Comparison of ENCODE assay signal across 8 cellular contexts in the genomic region with DNA sequence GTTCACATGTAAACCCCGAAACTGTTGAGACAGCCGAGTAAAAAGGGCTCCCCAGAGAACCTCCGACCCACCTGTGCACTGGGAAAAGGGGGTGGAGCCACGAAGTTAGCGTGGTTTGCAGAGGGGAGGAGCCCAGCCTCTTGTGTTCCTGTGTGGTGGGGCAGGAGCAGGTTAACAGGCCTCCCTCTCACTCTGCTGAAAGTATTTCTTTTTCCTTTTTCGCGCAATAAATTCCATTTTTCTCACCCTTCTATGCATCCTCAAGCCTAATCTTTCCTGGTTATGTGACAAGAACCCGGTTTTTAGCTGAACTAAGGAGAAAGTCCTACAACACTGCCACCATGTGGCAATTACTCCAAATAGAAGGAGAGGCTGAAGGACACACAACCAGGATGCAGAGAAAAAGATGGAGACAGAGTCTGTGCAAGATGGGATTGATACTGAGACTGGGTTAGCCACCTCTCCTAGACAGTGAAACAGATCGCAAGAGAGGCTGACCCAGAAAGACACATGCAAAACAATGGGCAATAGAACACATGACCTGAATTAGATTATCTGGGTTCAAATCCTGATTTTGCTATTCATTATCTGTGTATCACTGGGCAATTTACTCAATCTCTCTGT.
DNase-seq lines count a peak whose midpoint lies in the region; ATAC-seq and TF ChIP-seq lines count a peak whose summit lies in the region.

No MANE protein-coding gene starts in this region.

- no peaks in the 10 kb centered on the region for H3K9me3 Mint-ChIP-seq in activated CD8-positive, alpha-beta T cell treated with anti-CD3 and anti-CD28 coated beads for 36 hours

- TF ChIP-seq EP300 in tibial nerve (IDR thresholded peaks at IDR 0.05), result no peak

- H3K36me3 ChIP-seq in BJ (ENCODE audit: control insufficient read depth, insufficient read depth, low read length) (no peaks in the 10 kb centered on the region), mucosa of rectum (ENCODE audit: control insufficient read depth in 2 of 2, insufficient read depth in 2 of 2, low read length in 2 of 2) (no peaks in the 10 kb centered on the region), tibial nerve (no peaks in the 10 kb centered on the region)

- H3K9ac ChIP-seq in mucosa of rectum (ENCODE audit: low read depth in 1 of 2, low read length in 2 of 2), result no peak overlapping the region

- peak overlapping the region; percentile 73 for H3K4me3 Mint-ChIP-seq in activated CD8-positive, alpha-beta T cell treated with anti-CD3 and anti-CD28 coated beads for 36 hours

- peak; percentile 67 for TF ChIP-seq CTCF in BJ (IDR thresholded peaks at IDR 0.05; ENCODE audit: insufficient read depth, low read depth, low read length)
- TF ChIP-seq CTCF in activated CD8-positive, alpha-beta T cell treated with anti-CD3 and anti-CD28 coated beads for 36 hours (IDR thresholded peaks at IDR 0.05), result peak; percentile 80
- peak; percentile 37 to 62 (median 51) for TF ChIP-seq CTCF in tibial nerve (IDR thresholded peaks at IDR 0.05)

- DNase-seq in BJ (ENCODE audit: low read depth) (peak; percentile 4), NCI-H524 treated with DMSO at 0.1 percent for 48 hours (lab: John Stamatoyannopoulos, UW) (peak; percentile 19), epidermal melanocyte (ENCODE audit: insufficient read length, low spot score) (peak; percentile 17), tibial nerve (ENCODE audit: low spot score in 2 of 2) (peak in 1 of 2 donors; percentile 50)
- peak; percentile 59 for DNase-seq in activated CD8-positive, alpha-beta T cell treated with anti-CD3 and anti-CD28 coated beads for 36 hours

- H3K27me3 ChIP-seq in BJ (ENCODE audit: control insufficient read depth, insufficient read depth, low read length), result no peaks in the 10 kb centered on the region
- H3K27me3 ChIP-seq in mucosa of rectum (ENCODE audit: control insufficient read depth in 2 of 2, insufficient read depth in 2 of 2, low read length in 2 of 2), result peaks cover 3 to 7% of the 10 kb centered on the region in 2 donors
- H3K27me3 ChIP-seq in tibial nerve, result peaks cover 0 to 14% of the 10 kb centered on the region in 2 donors

- CTCF ChIA-PET in BJ (lab: Yijun Ruan, JAX), result interaction anchor here (0.9 to 3.4 kb wide), 14 partner anchors 12 to 483 kb away, joined by 3 to 22 read pairs (median 4); no protein-coding TSS in a partner anchor
- CTCF ChIA-PET in activated CD8-positive, alpha-beta T cell treated with anti-CD3 and anti-CD28 coated beads for 36 hours (lab: Charles Lee), result interaction anchor here (1.0 to 2.5 kb wide), 10 partner anchors 11 to 489 kb away, joined by 3 to 11 read pairs (median 4); partner anchors contain the start of gene ABT1

- H3K4me3 ChIP-seq in BJ (ENCODE audit: low read depth, low read length) (peak overlapping the region; percentile 14), mucosa of rectum (ENCODE audit: low read length in 2 of 2) (peak overlapping the region; percentile 47 to 70), tibial nerve (peak overlapping the region in 2 of 4 donors; percentile 20 to 26)

- H3K27ac Mint-ChIP-seq in activated CD8-positive, alpha-beta T cell treated with anti-CD3 and anti-CD28 coated beads for 36 hours, result no peak overlapping the region

- POLR2A ChIA-PET in BJ (lab: Charles Lee), result no interaction called here
- POLR2A ChIA-PET in activated CD8-positive, alpha-beta T cell treated with anti-CD3 and anti-CD28 coated beads for 36 hours (lab: Charles Lee), result no interaction called here

- 0 to 1% methylated on average over 9 of the region's 9 CpGs for whole genome bisulfite sequencing in tibial nerve, 2 donors

- H3K27ac ChIP-seq in mucosa of rectum (ENCODE audit: low read depth in 2 of 2, low read length in 2 of 2) (no peak overlapping the region), tibial nerve (no peak overlapping the region)

- H3K4me1 ChIP-seq in mucosa of rectum (ENCODE audit: control insufficient read depth in 2 of 2, insufficient read depth in 2 of 2, low read length in 2 of 2) (peaks cover 3 to 4% of the 10 kb centered on the region in 2 donors), tibial nerve (peaks cover 0 to 4% (median 0%) of the 10 kb centered on the region in 4 donors)

- ATAC-seq in GM18870 (IDR thresholded peaks at IDR 0.05; ENCODE audit: unreplicated experiment) (peak; percentile 57), HG03432 (IDR thresholded peaks at IDR 0.05; ENCODE audit: unreplicated experiment) (peak; percentile 72)
- peak; percentile 81 for ATAC-seq in activated CD8-positive, alpha-beta T cell treated with anti-CD3 and anti-CD28 coated beads for 36 hours

- H3K27me3 Mint-ChIP-seq in activated CD8-positive, alpha-beta T cell treated with anti-CD3 and anti-CD28 coated beads for 36 hours, result peaks cover 35% of the 10 kb centered on the region

- no peaks in the 10 kb centered on the region for H3K36me3 Mint-ChIP-seq in activated CD8-positive, alpha-beta T cell treated with anti-CD3 and anti-CD28 coated beads for 36 hours (ENCODE audit: low read depth)

- H3K9me3 ChIP-seq in mucosa of rectum (ENCODE audit: control insufficient read depth in 2 of 2, low read length in 2 of 2), result no peaks in the 10 kb centered on the region
- H3K9me3 ChIP-seq in tibial nerve, result no peaks in the 10 kb centered on the region

- no peak for TF ChIP-seq POLR2A in tibial nerve (IDR thresholded peaks at IDR 0.05)

- H3K4me1 Mint-ChIP-seq in activated CD8-positive, alpha-beta T cell treated with anti-CD3 and anti-CD28 coated beads for 36 hours (ENCODE audit: low read depth), result peaks cover 3% of the 10 kb centered on the region

- intact Hi-C loops in activated CD8-positive, alpha-beta T cell treated with anti-CD3 and anti-CD28 coated beads for 36 hours (cut with micrococcal nuclease), result loop anchor here (2.0 kb wide), 1 partner anchor 470 kb away; no protein-coding TSS in a partner anchor
